ENCODE assay signal across 27 cellular contexts in genomic region chr6:47729457-47729856, GRCh38. TPM values are rescaled to one million over a fixed set of nuclear protein-coding genes. Genes with fewer than 3 reads are reported as not detected.
"Had no signal": no experiment of that assay in that cellular context is flagged by ENCODE, and none has a peak within 500 bp of the region (broad histone marks: within the 10 kb centered on the region; RNA-seq: fewer than 3 reads in every experiment).

No MANE protein-coding gene starts in this region.

- H3K4me1 ChIP-seq: adrenal gland, psoas muscle, sigmoid colon, tibial artery, uterus had no signal

- H3K4me3 ChIP-seq: adrenal gland, cardiac muscle cell, neural progenitor cell, ovary, psoas muscle, sigmoid colon, SK-N-MC, tibial artery, uterus had no signal

- H3K27me3 ChIP-seq: adrenal gland, cardiac muscle cell, neural progenitor cell, ovary, sigmoid colon, tibial artery, uterus had no signal

- H3K4me2 ChIP-seq: neural progenitor cell had no signal

- H3K27me3 Mint-ChIP-seq: activated CD4-positive, alpha-beta memory T cell treated with anti-CD3 and anti-CD28 coated beads for 36 hours; activated T-cell treated with anti-CD3 and anti-CD28 coated beads, Interleukin-2, amount 50 U/mL, for 24 hours; effector memory CD8-positive, alpha-beta T cell had no signal

- DNase-seq: activated CD4-positive, alpha-beta memory T cell treated with anti-CD3 and anti-CD28 coated beads for 36 hours; activated naive CD4-positive, alpha-beta T cell treated with anti-CD3 and anti-CD28 coated beads, Interleukin-2, amount 10 ng/mL, durations not matched to agents 7 days and 5 days; activated T-cell treated with anti-CD3 and anti-CD28 coated beads, Interleukin-2, amount 50 U/mL, for 24 hours; adrenal gland; effector memory CD8-positive, alpha-beta T cell; foreskin fibroblast; glutamatergic neuron; hippocampal formation; mesenchymal stem cell; naive thymus-derived CD4-positive, alpha-beta T cell; ovary; psoas muscle; sigmoid colon; stimulated activated CD4-positive, alpha-beta T cell treated with anti-CD3 and anti-CD28 coated beads, Interleukin-4, amount 100 ng/mL, for 4 hours; stimulated activated naive B cell treated with anti-CD40 and anti-IgM and Interleukin-4, amounts not matched to agents 10 μg/mL and 1 μg/mL and 100 μg/mL, for 72 hours; tibial artery; uterus had no signal

- ATAC-seq: effector memory CD8-positive, alpha-beta T cell; left lobe of liver; naive thymus-derived CD4-positive, alpha-beta T cell; psoas muscle; stimulated activated naive B cell treated with anti-CD40 and anti-IgM and Interleukin-4, amounts not matched to agents 10 μg/mL and 1 μg/mL and 100 μg/mL, for 72 hours had no signal

- H3K27ac ChIP-seq: adrenal gland, cardiac muscle cell, neural progenitor cell, ovary, psoas muscle, sigmoid colon, SK-N-MC, tibial artery, uterus had no signal

- H3K36me3 Mint-ChIP-seq: activated CD4-positive, alpha-beta memory T cell treated with anti-CD3 and anti-CD28 coated beads for 36 hours; activated naive CD4-positive, alpha-beta T cell treated with anti-CD3 and anti-CD28 coated beads, Interleukin-2, amount 10 ng/mL, durations not matched to agents 7 days and 5 days; naive thymus-derived CD4-positive, alpha-beta T cell; neural progenitor cell; stimulated activated naive B cell treated with anti-CD40 and anti-IgM and Interleukin-4, amounts not matched to agents 10 μg/mL and 1 μg/mL and 100 μg/mL, for 72 hours had no signal

- H3K36me3 ChIP-seq: adrenal gland, cardiac muscle cell, neural progenitor cell, ovary, sigmoid colon, tibial artery, uterus had no signal

- H3K9me3 ChIP-seq: adrenal gland, ovary, psoas muscle, sigmoid colon, tibial artery, uterus had no signal

- H3K4me1 Mint-ChIP-seq: neural progenitor cell; stimulated activated naive B cell treated with anti-CD40 and anti-IgM and Interleukin-4, amounts not matched to agents 10 μg/mL and 1 μg/mL and 100 μg/mL, for 72 hours had no signal

- H3K9ac ChIP-seq: neural progenitor cell had no signal

- H3K27ac Mint-ChIP-seq: activated CD4-positive, alpha-beta memory T cell treated with anti-CD3 and anti-CD28 coated beads for 36 hours; activated naive CD4-positive, alpha-beta T cell treated with anti-CD3 and anti-CD28 coated beads, Interleukin-2, amount 10 ng/mL, durations not matched to agents 7 days and 5 days; activated T-cell treated with anti-CD3 and anti-CD28 coated beads, Interleukin-2, amount 50 U/mL, for 24 hours; effector memory CD8-positive, alpha-beta T cell; naive thymus-derived CD4-positive, alpha-beta T cell; neural progenitor cell; stimulated activated naive B cell treated with anti-CD40 and anti-IgM and Interleukin-4, amounts not matched to agents 10 μg/mL and 1 μg/mL and 100 μg/mL, for 72 hours; T-helper 2 cell treated with Interferon-gamma antibody and Interleukin-4, amounts not matched to agents 5 μg/mL and 100 μg/mL, for 36 hours had no signal

- H3K9me3 Mint-ChIP-seq: activated CD4-positive, alpha-beta memory T cell treated with anti-CD3 and anti-CD28 coated beads for 36 hours; activated naive CD4-positive, alpha-beta T cell treated with anti-CD3 and anti-CD28 coated beads, Interleukin-2, amount 10 ng/mL, durations not matched to agents 7 days and 5 days; activated T-cell treated with anti-CD3 and anti-CD28 coated beads, Interleukin-2, amount 50 U/mL, for 24 hours; effector memory CD8-positive, alpha-beta T cell; neural progenitor cell; stimulated activated naive B cell treated with anti-CD40 and anti-IgM and Interleukin-4, amounts not matched to agents 10 μg/mL and 1 μg/mL and 100 μg/mL, for 72 hours; T-helper 2 cell treated with Interferon-gamma antibody and Interleukin-4, amounts not matched to agents 5 μg/mL and 100 μg/mL, for 36 hours had no signal

- H2AFZ ChIP-seq: neural progenitor cell had no signal

- FAIRE-seq: islet of Langerhans, TTC549 had no signal

- H3K4me3 Mint-ChIP-seq: activated CD4-positive, alpha-beta memory T cell treated with anti-CD3 and anti-CD28 coated beads for 36 hours; activated naive CD4-positive, alpha-beta T cell treated with anti-CD3 and anti-CD28 coated beads, Interleukin-2, amount 10 ng/mL, durations not matched to agents 7 days and 5 days; activated T-cell treated with anti-CD3 and anti-CD28 coated beads, Interleukin-2, amount 50 U/mL, for 24 hours; effector memory CD8-positive, alpha-beta T cell; naive thymus-derived CD4-positive, alpha-beta T cell; neural progenitor cell; stimulated activated naive B cell treated with anti-CD40 and anti-IgM and Interleukin-4, amounts not matched to agents 10 μg/mL and 1 μg/mL and 100 μg/mL, for 72 hours; T-helper 2 cell treated with Interferon-gamma antibody and Interleukin-4, amounts not matched to agents 5 μg/mL and 100 μg/mL, for 36 hours had no signal

RNA-seq across cellular contexts. Expression of gene ADGRF4, which starts 31.1 kb away (rescaled TPM):
- total RNA-seq: activated CD4-positive, alpha-beta memory T cell treated with anti-CD3 and anti-CD28 coated beads for 36 hours; cardiac muscle cell; dermis microvascular lymphatic vessel endothelial cell; left lobe of liver; naive thymus-derived CD4-positive, alpha-beta T cell had no signal
- polyA plus RNA-seq: cardiac muscle cell; naive thymus-derived CD4-positive, alpha-beta T cell had no signal

RNA-seq across cellular contexts. Expression of gene OPN5, which starts 52.4 kb away (rescaled TPM):
- total RNA-seq: activated CD4-positive, alpha-beta memory T cell treated with anti-CD3 and anti-CD28 coated beads for 36 hours; adrenal gland; cardiac muscle cell; dermis microvascular lymphatic vessel endothelial cell; left lobe of liver; mucosa of gallbladder; naive thymus-derived CD4-positive, alpha-beta T cell; ovary; sigmoid colon; subcutaneous adipose tissue; uterus had no signal
- polyA plus RNA-seq: cardiac muscle cell; naive thymus-derived CD4-positive, alpha-beta T cell; ovary; sigmoid colon had no signal
